ENCODE assay signal across 1 cellular context in genomic region chr16:89317101-89317671, GRCh38.
TF ChIP-seq lines count a peak whose summit lies in the region.

No MANE protein-coding gene starts in this region.

TF ChIP-seq in A549, 52 proteins besides CTCF, POLR2A, EP300 and RAD21 (continued from another document):
- TF ChIP-seq, protein P1, sequence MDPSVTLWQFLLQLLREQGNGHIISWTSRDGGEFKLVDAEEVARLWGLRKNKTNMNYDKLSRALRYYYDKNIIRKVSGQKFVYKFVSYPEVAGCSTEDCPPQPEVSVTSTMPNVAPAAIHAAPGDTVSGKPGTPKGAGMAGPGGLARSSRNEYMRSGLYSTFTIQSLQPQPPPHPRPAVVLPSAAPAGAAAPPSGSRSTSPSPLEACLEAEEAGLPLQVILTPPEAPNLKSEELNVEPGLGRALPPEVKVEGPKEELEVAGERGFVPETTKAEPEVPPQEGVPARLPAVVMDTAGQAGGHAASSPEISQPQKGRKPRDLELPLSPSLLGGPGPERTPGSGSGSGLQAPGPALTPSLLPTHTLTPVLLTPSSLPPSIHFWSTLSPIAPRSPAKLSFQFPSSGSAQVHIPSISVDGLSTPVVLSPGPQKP (IDR thresholded peaks at IDR 0.05; ENCODE audit: low read depth, low read length) = no peak
- TF ChIP-seq HDAC2 (IDR thresholded peaks at IDR 0.05) (no peak), TP53 (CRISPR knock-in tag; IDR thresholded peaks at IDR 0.05) (no peak)
- TF ChIP-seq, protein P2, sequence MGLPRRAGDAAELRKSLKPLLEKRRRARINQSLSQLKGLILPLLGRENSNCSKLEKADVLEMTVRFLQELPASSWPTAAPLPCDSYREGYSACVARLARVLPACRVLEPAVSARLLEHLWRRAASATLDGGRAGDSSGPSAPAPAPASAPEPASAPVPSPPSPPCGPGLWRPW (IDR thresholded peaks at IDR 0.05) = no peak
- TF ChIP-seq, protein P3, sequence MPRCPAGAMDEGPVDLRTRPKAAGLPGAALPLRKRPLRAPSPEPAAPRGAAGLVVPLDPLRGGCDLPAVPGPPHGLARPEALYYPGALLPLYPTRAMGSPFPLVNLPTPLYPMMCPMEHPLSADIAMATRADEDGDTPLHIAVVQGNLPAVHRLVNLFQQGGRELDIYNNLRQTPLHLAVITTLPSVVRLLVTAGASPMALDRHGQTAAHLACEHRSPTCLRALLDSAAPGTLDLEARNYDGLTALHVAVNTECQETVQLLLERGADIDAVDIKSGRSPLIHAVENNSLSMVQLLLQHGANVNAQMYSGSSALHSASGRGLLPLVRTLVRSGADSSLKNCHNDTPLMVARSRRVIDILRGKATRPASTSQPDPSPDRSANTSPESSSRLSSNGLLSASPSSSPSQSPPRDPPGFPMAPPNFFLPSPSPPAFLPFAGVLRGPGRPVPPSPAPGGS (IDR thresholded peaks at IDR 0.05) = no peak
TF ChIP-seq in A549: peak in this region for 0.
